ENCODE assay signal across 19 cellular contexts in genomic region chr12:123319826-123320225, GRCh38. TPM values are rescaled to one million over a fixed set of nuclear protein-coding genes. Genes with fewer than 3 reads are reported as not detected.
DNase-seq lines count a peak whose midpoint lies in the region; ATAC-seq and TF ChIP-seq lines count a peak whose summit lies in the region.
"Had no signal": no experiment of that assay in that cellular context is flagged by ENCODE, and none has a peak within 500 bp of the region (broad histone marks: within the 10 kb centered on the region; RNA-seq: fewer than 3 reads in every experiment).

No MANE protein-coding gene starts in this region.

- no peak overlapping the region for H3K4me3 Mint-ChIP-seq in progenitor cell of endocrine pancreas (ENCODE audit: low read depth)
- H3K4me3 Mint-ChIP-seq: B cell; CD4-positive, CD25-positive, alpha-beta regulatory T cell; CD8-positive, alpha-beta T cell; HFFc6 had no signal

- no peaks in the 10 kb centered on the region for H3K4me1 ChIP-seq in right atrium auricular region
- H3K4me1 ChIP-seq: BLaER1, Caco-2, HAP-1 had no signal

- H3K27ac Mint-ChIP-seq in progenitor cell of endocrine pancreas: peak overlapping the region; percentile 30
- H3K27ac Mint-ChIP-seq: B cell; CD4-positive, CD25-positive, alpha-beta regulatory T cell; CD8-positive, alpha-beta T cell; HFFc6 had no signal

- H3K27me3 Mint-ChIP-seq in progenitor cell of endocrine pancreas: no peaks in the 10 kb centered on the region
- H3K27me3 Mint-ChIP-seq: B cell; CD4-positive, CD25-positive, alpha-beta regulatory T cell had no signal

- peaks cover 34% of the 10 kb centered on the region for H3K36me3 Mint-ChIP-seq in progenitor cell of endocrine pancreas (ENCODE audit: insufficient read depth)

- peaks cover 96% of the 10 kb centered on the region for H3K36me3 ChIP-seq in right atrium auricular region

- no peak overlapping the region for H3K4me3 ChIP-seq in right atrium auricular region
- H3K4me3 ChIP-seq: BLaER1, HAP-1 had no signal

- H3K9me3 Mint-ChIP-seq in progenitor cell of endocrine pancreas (ENCODE audit: low read depth): no peaks in the 10 kb centered on the region
- H3K9me3 Mint-ChIP-seq: CD4-positive, CD25-positive, alpha-beta regulatory T cell; CD8-positive, alpha-beta T cell; HFFc6 had no signal

- no peak for TF ChIP-seq CTCF in progenitor cell of endocrine pancreas (IDR thresholded peaks at IDR 0.05; ENCODE audit: unreplicated experiment)
- no peak for TF ChIP-seq CTCF in right atrium auricular region (IDR thresholded peaks at IDR 0.05)

- intact Hi-C loops in Right ventricle myocardium superior (cut with DNase I): no loop called here

- H3K9me3 ChIP-seq in right atrium auricular region: no peaks in the 10 kb centered on the region
- H3K9me3 ChIP-seq: BLaER1, Caco-2, HAP-1 had no signal

- DNase-seq in RKO (ENCODE audit: low spot score): peak; percentile 12
- peak; percentile 28 for DNase-seq in amniotic epithelial cell (ENCODE audit: low read depth)
- DNase-seq in islet precursor cell: peak; percentile 31
- no peak for DNase-seq in progenitor cell of endocrine pancreas (ENCODE audit: low spot score, unreplicated experiment)
- DNase-seq in Right ventricle myocardium superior: no peak
- no peak for DNase-seq in putamen (ENCODE audit: low spot score)
- no peak for DNase-seq in right atrium auricular region (ENCODE audit: low spot score)
- DNase-seq: Caco-2; CD4-positive, CD25-positive, alpha-beta regulatory T cell; CD8-positive, alpha-beta T cell; DMS153; DND-41; GOT3; HFFc6 had no signal

- no peaks in the 10 kb centered on the region for H3K27me3 ChIP-seq in right atrium auricular region
- H3K27me3 ChIP-seq: BLaER1 had no signal

- no peak overlapping the region for H3K27ac ChIP-seq in right atrium auricular region
- H3K27ac ChIP-seq: 22Rv1, BLaER1, C4-2B had no signal

- H3K4me1 Mint-ChIP-seq in progenitor cell of endocrine pancreas (ENCODE audit: low read depth): no peaks in the 10 kb centered on the region
- H3K4me1 Mint-ChIP-seq: B cell had no signal

- no peak for ATAC-seq in Right ventricle myocardium superior (ENCODE audit: poor library complexity)
- ATAC-seq: CD8-positive, alpha-beta T cell had no signal

RNA-seq across cellular contexts. Expression of gene SBNO1, which starts 44.8 kb away (rescaled TPM):
- total RNA-seq in progenitor cell of endocrine pancreas (45.7 and 46.9 TPM in 2 replicates), Right ventricle myocardium superior (25.3 TPM), right atrium auricular region (10 to 100 TPM; 16.7 to 19.8 TPM)

RNA-seq across cellular contexts. Expression of gene CDK2AP1, which starts 48.2 kb away (rescaled TPM):
- total RNA-seq in progenitor cell of endocrine pancreas (182 and 184 TPM in 2 replicates), Right ventricle myocardium superior (70.5 TPM), right atrium auricular region (10 to 100 TPM; 82.5 to 89.4 TPM)

Comparison
In these comparisons a context has a peak if more than half of its experiments do, and no peak if none do; other contexts are left out.
1. DNase-seq: peak in RKO (single experiment), amniotic epithelial cell (single experiment) and islet precursor cell (single experiment); none in progenitor cell of endocrine pancreas (single experiment), Right ventricle myocardium superior (single experiment), putamen (single experiment) and right atrium auricular region (single experiment).